8 cellular contexts compared by ENCODE assay signal in the genomic region with DNA sequence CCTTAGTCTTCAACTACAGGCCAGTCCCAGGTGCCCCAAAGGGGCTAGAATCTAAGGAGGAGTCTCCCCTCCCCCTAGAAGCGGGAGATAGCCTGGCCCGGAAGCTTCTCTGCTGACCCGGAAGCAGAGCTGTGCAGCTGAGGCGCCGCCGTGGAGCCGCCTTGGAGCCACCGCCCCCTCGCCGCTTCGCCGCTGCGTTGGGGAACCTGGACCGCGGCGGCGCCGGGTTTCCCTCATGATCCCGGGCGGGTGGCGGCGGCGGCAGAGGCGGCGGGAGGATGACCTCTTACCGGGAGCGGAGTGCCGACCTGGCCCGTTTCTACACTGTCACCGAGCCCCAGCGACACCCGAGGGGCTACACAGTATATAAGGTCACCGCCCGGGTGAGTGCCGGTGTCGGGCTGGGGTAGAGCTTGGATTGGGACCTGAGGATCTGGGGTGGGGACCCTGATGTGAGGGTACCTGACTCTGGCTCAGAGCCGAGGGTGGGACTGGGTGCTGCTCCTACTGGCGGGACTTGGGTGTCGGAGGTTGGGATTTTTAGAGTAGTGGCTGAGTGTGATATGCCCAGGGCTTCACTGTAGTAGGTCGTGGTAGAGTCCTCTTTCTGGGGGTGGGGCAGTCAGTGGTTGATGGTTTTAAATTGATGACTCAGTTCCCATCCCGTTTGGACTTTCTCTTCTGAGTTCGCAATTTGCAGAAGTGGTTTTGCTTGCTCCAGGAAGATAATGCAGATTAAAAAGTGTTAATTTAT. TPM values are rescaled to one million over a fixed set of nuclear protein-coding genes. Genes with fewer than 3 reads are reported as not detected.
A peak's percentile ranks its signal among the peaks of the same experiment; 100 is the strongest.
DNase-seq lines count a peak whose midpoint lies in the region; ATAC-seq, FAIRE-seq and TF ChIP-seq lines count a peak whose summit lies in the region.

A gene with protein sequence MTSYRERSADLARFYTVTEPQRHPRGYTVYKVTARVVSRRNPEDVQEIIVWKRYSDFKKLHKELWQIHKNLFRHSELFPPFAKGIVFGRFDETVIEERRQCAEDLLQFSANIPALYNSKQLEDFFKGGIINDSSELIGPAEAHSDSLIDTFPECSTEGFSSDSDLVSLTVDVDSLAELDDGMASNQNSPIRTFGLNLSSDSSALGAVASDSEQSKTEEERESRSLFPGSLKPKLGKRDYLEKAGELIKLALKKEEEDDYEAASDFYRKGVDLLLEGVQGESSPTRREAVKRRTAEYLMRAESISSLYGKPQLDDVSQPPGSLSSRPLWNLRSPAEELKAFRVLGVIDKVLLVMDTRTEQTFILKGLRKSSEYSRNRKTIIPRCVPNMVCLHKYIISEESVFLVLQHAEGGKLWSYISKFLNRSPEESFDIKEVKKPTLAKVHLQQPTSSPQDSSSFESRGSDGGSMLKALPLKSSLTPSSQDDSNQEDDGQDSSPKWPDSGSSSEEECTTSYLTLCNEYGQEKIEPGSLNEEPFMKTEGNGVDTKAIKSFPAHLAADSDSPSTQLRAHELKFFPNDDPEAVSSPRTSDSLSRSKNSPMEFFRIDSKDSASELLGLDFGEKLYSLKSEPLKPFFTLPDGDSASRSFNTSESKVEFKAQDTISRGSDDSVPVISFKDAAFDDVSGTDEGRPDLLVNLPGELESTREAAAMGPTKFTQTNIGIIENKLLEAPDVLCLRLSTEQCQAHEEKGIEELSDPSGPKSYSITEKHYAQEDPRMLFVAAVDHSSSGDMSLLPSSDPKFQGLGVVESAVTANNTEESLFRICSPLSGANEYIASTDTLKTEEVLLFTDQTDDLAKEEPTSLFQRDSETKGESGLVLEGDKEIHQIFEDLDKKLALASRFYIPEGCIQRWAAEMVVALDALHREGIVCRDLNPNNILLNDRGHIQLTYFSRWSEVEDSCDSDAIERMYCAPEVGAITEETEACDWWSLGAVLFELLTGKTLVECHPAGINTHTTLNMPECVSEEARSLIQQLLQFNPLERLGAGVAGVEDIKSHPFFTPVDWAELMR (plus strand): TSS at position 115 of the 754 bp plus-strand sequence. CDS start 164 bp downstream, at position 279.

- peak within 1 kb of the TSS; percentile 99 for H3K4me3 Mint-ChIP-seq in activated CD4-positive, alpha-beta T cell treated with anti-CD3 and anti-CD28 coated beads, Interleukin-2, amount 10 ng/mL, durations not matched to agents 24 days and 14 days

- intact Hi-C loops in activated CD4-positive, alpha-beta T cell treated with anti-CD3 and anti-CD28 coated beads, Interleukin-2, amount 10 ng/mL, durations not matched to agents 24 days and 14 days (cut with micrococcal nuclease) = loop anchor here (1.0 to 5.0 kb wide), 6 partner anchors 19 to 484 kb away; partner anchors contain the start of genes ANGEL2, FLVCR1, NSL1 and TATDN3
- intact Hi-C loops in left lung (cut with DNase I) = no loop called here

- peak; percentile 70 for FAIRE-seq in GM19239 (lab: Jason Lieb, UNC)

- peak within 1 kb of the TSS; percentile 57 for H3K27ac ChIP-seq in BLaER1
- peak within 1 kb of the TSS; percentile 72 to 89 for H3K27ac ChIP-seq in left lung

- H3K4me3 ChIP-seq in BLaER1 (peak within 1 kb of the TSS; percentile 76), left lung (peak within 1 kb of the TSS; percentile 83 to 84)

- no peaks in the 10 kb centered on the region for H4K20me1 ChIP-seq in BLaER1

- H3K4me1 ChIP-seq in BLaER1 (peaks cover 12% of the 10 kb centered on the region), left lung (peaks cover 0 to 33% of the 10 kb centered on the region in 2 donors)

- H3K36me3 ChIP-seq in BLaER1 = no peaks in the 10 kb centered on the region
- H3K36me3 ChIP-seq in left lung = no peaks in the 10 kb centered on the region

- peak; percentile 89 for DNase-seq in GM19239 (ENCODE audit: insufficient read length, low spot score)
- DNase-seq in NCI-H524 treated with DMSO at 0.1 percent for 48 hours (lab: John Stamatoyannopoulos, UW) = peak; percentile 62
- peak; percentile 94 for DNase-seq in activated CD4-positive, alpha-beta T cell treated with anti-CD3 and anti-CD28 coated beads, Interleukin-2, amount 10 ng/mL, durations not matched to agents 24 days and 14 days
- DNase-seq in dedifferentiated amniotic fluid mesenchymal stem cell (ENCODE audit: extremely low spot score) = peak; percentile 81
- DNase-seq in left lung = peak; percentile 90 to 98
- peak; percentile 78 for DNase-seq in stimulated activated CD4-positive, alpha-beta T cell treated with anti-CD3 and anti-CD28 coated beads, Interleukin-2, amount 100 ng/mL, for 4 hours (ENCODE audit: low read depth)

- ATAC-seq in HG03442 (IDR thresholded peaks at IDR 0.05; ENCODE audit: unreplicated experiment) (peak; percentile 96), left lung (peak; percentile 99)

- peaks cover 22% of the 10 kb centered on the region for H3K9me3 ChIP-seq in BLaER1
- H3K9me3 ChIP-seq in left lung = no peaks in the 10 kb centered on the region

- H3K9me3 Mint-ChIP-seq in activated CD4-positive, alpha-beta T cell treated with anti-CD3 and anti-CD28 coated beads, Interleukin-2, amount 10 ng/mL, durations not matched to agents 24 days and 14 days = peaks cover 11% of the 10 kb centered on the region

- peaks cover 11% of the 10 kb centered on the region for H3K27me3 Mint-ChIP-seq in activated CD4-positive, alpha-beta T cell treated with anti-CD3 and anti-CD28 coated beads, Interleukin-2, amount 10 ng/mL, durations not matched to agents 24 days and 14 days

- peak within 1 kb of the TSS; percentile 92 for H3K27ac Mint-ChIP-seq in activated CD4-positive, alpha-beta T cell treated with anti-CD3 and anti-CD28 coated beads, Interleukin-2, amount 10 ng/mL, durations not matched to agents 24 days and 14 days

- peaks cover 26% of the 10 kb centered on the region for H3K4me1 Mint-ChIP-seq in activated CD4-positive, alpha-beta T cell treated with anti-CD3 and anti-CD28 coated beads, Interleukin-2, amount 10 ng/mL, durations not matched to agents 24 days and 14 days

- H3K4me2 ChIP-seq in BLaER1 = peak within 1 kb of the TSS; percentile 79

- TF ChIP-seq CTCF in left lung (IDR thresholded peaks at IDR 0.05) = no peak

- peak within 1 kb of the TSS; percentile 70 for H3K9ac ChIP-seq in BLaER1

- H3K27me3 ChIP-seq in BLaER1 (no peaks in the 10 kb centered on the region), left lung (peaks cover 0 to 4% of the 10 kb centered on the region in 2 donors)

- H3K36me3 Mint-ChIP-seq in activated CD4-positive, alpha-beta T cell treated with anti-CD3 and anti-CD28 coated beads, Interleukin-2, amount 10 ng/mL, durations not matched to agents 24 days and 14 days (ENCODE audit: low read depth) = peaks cover 17% of the 10 kb centered on the region

RNA-seq across cellular contexts. Expression of the gene that starts here (rescaled TPM):
- 7.0 and 7.5 TPM in 2 replicates for total RNA-seq in activated CD4-positive, alpha-beta T cell treated with anti-CD3 and anti-CD28 coated beads, Interleukin-2, amount 10 ng/mL, durations not matched to agents 24 days and 14 days
- 10 to 100 TPM; 15.8 to 18.8 TPM for total RNA-seq in left lung

Comparison
In these comparisons a context has a peak if more than half of its experiments do, and no peak if none do; other contexts are left out.
1. Peak in every context shown above with its lines: DNase-seq, ATAC-seq, H3K4me3 ChIP-seq and H3K27ac ChIP-seq.